29 cellular contexts compared by ENCODE assay signal in genomic region chr7:145875267-145875666, GRCh38.
DNase-seq lines count a peak whose midpoint lies in the region; ATAC-seq and TF ChIP-seq lines count a peak whose summit lies in the region.
"Had no signal": no experiment of that assay in that cellular context is flagged by ENCODE, and none has a peak within 500 bp of the region (broad histone marks: within the 10 kb centered on the region; RNA-seq: fewer than 3 reads in every experiment).

No MANE protein-coding gene starts in this region.

- TF ChIP-seq EP300 in neural cell (conservative IDR thresholded peaks at IDR 0.05; ENCODE audit: poor library complexity, severe bottlenecking), result peak; percentile 15

- H4K20me1 ChIP-seq in neural cell (ENCODE audit: insufficient read depth), result no peaks in the 10 kb centered on the region
- H4K20me1 ChIP-seq: BLaER1; BLaER1 treated with 17β-estradiol and CSF1 and Interleukin-3, amounts not matched to agents 10 nM and 100 nM had no signal

- no peaks in the 10 kb centered on the region for H3K36me3 ChIP-seq in neural cell (ENCODE audit: insufficient read depth, low read length)
- H3K36me3 ChIP-seq: BE2C; BLaER1; BLaER1 treated with 17β-estradiol and CSF1 and Interleukin-3, amounts not matched to agents 10 nM and 100 nM had no signal

- TF ChIP-seq RAD21 in neural cell (conservative IDR thresholded peaks at IDR 0.05), result no peak

- no peak overlapping the region for H2AFZ ChIP-seq in neural cell (ENCODE audit: low read depth, low read length)

- no peaks in the 10 kb centered on the region for H3F3A ChIP-seq in neural cell (ENCODE audit: insufficient read depth, low read length, poor library complexity, severe bottlenecking)

- H3K9ac ChIP-seq in neural cell (ENCODE audit: low read length), result no peak overlapping the region
- H3K9ac ChIP-seq: BLaER1; BLaER1 treated with 17β-estradiol and CSF1 and Interleukin-3, amounts not matched to agents 10 nM and 100 nM had no signal

- DNase-seq in SK-N-DZ (ENCODE audit: low spot score) (peak; percentile 79), NCI-H69 (lab: John Stamatoyannopoulos, UW) (no peak)
- DNase-seq: 8988T; ACHN; AML-193; BE2C; C1 segment of cervical spinal cord; Caco-2; Calu3; CD4-positive, alpha-beta memory T cell; CD4-positive, alpha-beta T cell; CD4-positive, CD25-positive, alpha-beta regulatory T cell; CD8-positive, alpha-beta memory T cell; CD8-positive, alpha-beta T cell; COR-L47; DMS 273 treated with DMSO at 0.1 percent for 48 hours; DMS153; DMS53; DMS79; DMS79 treated with DMSO at 0.1 percent for 48 hours; DND-41; EL had no signal

- no peak overlapping the region for H3K4me3 ChIP-seq in neural cell (ENCODE audit: low read length)
- H3K4me3 ChIP-seq: A549; BLaER1; BLaER1 treated with 17β-estradiol and CSF1 and Interleukin-3, amounts not matched to agents 10 nM and 100 nM had no signal

- ATAC-seq in HG03342 (IDR thresholded peaks at IDR 0.05; ENCODE audit: unreplicated experiment), result no peak
- ATAC-seq: A549; CD8-positive, alpha-beta T cell had no signal

- H3K9me3 ChIP-seq in neural cell (ENCODE audit: low read length), result no peaks in the 10 kb centered on the region
- H3K9me3 ChIP-seq: BE2C; BLaER1; BLaER1 treated with 17β-estradiol and CSF1 and Interleukin-3, amounts not matched to agents 10 nM and 100 nM; Caco-2 had no signal

- H3K9me2 ChIP-seq in neural cell (ENCODE audit: insufficient read depth, low read length), result no peaks in the 10 kb centered on the region

- H3K79me2 ChIP-seq in neural cell (replicated peaks; ENCODE audit: insufficient read depth, low read length), result no peaks in the 10 kb centered on the region

- H3K27ac ChIP-seq in neural cell (ENCODE audit: low read length), result no peak overlapping the region
- H3K27ac ChIP-seq: 22Rv1; A549; BLaER1; BLaER1 treated with 17β-estradiol and CSF1 and Interleukin-3, amounts not matched to agents 10 nM and 100 nM; C4-2B had no signal

- no peak overlapping the region for H3K4me2 ChIP-seq in neural cell (ENCODE audit: low read length)
- H3K4me2 ChIP-seq: A549; BLaER1; BLaER1 treated with 17β-estradiol and CSF1 and Interleukin-3, amounts not matched to agents 10 nM and 100 nM had no signal

- no peaks in the 10 kb centered on the region for H3K27me3 ChIP-seq in neural cell (ENCODE audit: insufficient read depth, low read depth, low read length)
- H3K27me3 ChIP-seq: BE2C; BLaER1; BLaER1 treated with 17β-estradiol and CSF1 and Interleukin-3, amounts not matched to agents 10 nM and 100 nM had no signal

- TF ChIP-seq CTCF in neural cell (IDR thresholded peaks at IDR 0.05; ENCODE audit: poor library complexity, severe bottlenecking), result no peak

TF ChIP-seq in neural cell, 6 proteins besides CTCF, POLR2A, EP300 and RAD21:
- TF ChIP-seq REST (IDR thresholded peaks at IDR 0.05; ENCODE audit: borderline replicate concordance) (peak; percentile 72), POLR2AphosphoS5 (IDR thresholded peaks at IDR 0.05) (no peak), EZH2 (IDR thresholded peaks at IDR 0.05; ENCODE audit: borderline replicate concordance, insufficient read depth, low read length, poor library complexity, severe bottlenecking) (no peak), TAF1 (IDR thresholded peaks at IDR 0.05; ENCODE audit: low read depth) (no peak)
